In genomic region chr5:139526309-139527109, GRCh38 we compare ENCODE assay signal across 1 cellular context.
TF ChIP-seq lines count a peak whose summit lies in the region.

No MANE protein-coding gene starts in this region.

TF ChIP-seq in HepG2, 621 proteins besides CTCF, POLR2A, EP300 and RAD21 (continued from another document):
- TF ChIP-seq THRA (CRISPR knock-in tag; IDR thresholded peaks at IDR 0.05; ENCODE audit: borderline replicate concordance) (0 out of 2 replicates have a peak, but pooled peaks have one; percentile 14), SMYD3 (CRISPR knock-in tag; IDR thresholded peaks at IDR 0.05) (0 out of 2 replicates have a peak, but pooled peaks have one; percentile 32), IKZF5 (CRISPR knock-in tag; IDR thresholded peaks at IDR 0.05) (peak; percentile 13; the same call in 1 of the 2 replicates), ZNF136 (CRISPR knock-in tag; IDR thresholded peaks at IDR 0.05; ENCODE audit: low read depth) (0 out of 2 replicates have a peak, but pooled peaks have one; percentile 68), BATF2 (CRISPR knock-in tag; IDR thresholded peaks at IDR 0.05) (0 out of 2 replicates have a peak, but pooled peaks have one; percentile 47), ZNF501 (CRISPR knock-in tag; IDR thresholded peaks at IDR 0.05) (peak; percentile 79; the same call in 1 of the 2 replicates), ZNF687 (CRISPR knock-in tag; IDR thresholded peaks at IDR 0.05) (peak; percentile 88), CCDC6 (CRISPR knock-in tag; IDR thresholded peaks at IDR 0.05) (0 out of 2 replicates have a peak, but pooled peaks have one; percentile 39), MYC (CRISPR knock-in tag; IDR thresholded peaks at IDR 0.05; ENCODE audit: borderline replicate concordance) (peak; percentile 65; the same call in 1 of the 2 replicates), ZNF232 (CRISPR knock-in tag; IDR thresholded peaks at IDR 0.05; ENCODE audit: borderline replicate concordance) (0 out of 2 replicates have a peak, but pooled peaks have one; percentile 48)
TF ChIP-seq in HepG2: peak in this region for 71; not testable (repeated sequence) for 550.
